1 cellular context compared by ENCODE assay signal in genomic region chr21:44802396-44803153, GRCh38.
TF ChIP-seq lines count a peak whose summit lies in the region.

No MANE protein-coding gene starts in this region.

TF ChIP-seq in HepG2, 621 proteins besides CTCF, POLR2A, EP300 and RAD21 (continued from another document and continues in another):
- TF ChIP-seq THRA (CRISPR knock-in tag; IDR thresholded peaks at IDR 0.05; ENCODE audit: borderline replicate concordance): no peak
- no peak for TF ChIP-seq IKZF5 (CRISPR knock-in tag; IDR thresholded peaks at IDR 0.05)
- TF ChIP-seq RXRB (CRISPR knock-in tag; IDR thresholded peaks at IDR 0.05; ENCODE audit: borderline replicate concordance): peak; percentile 30; the same call in 1 of the 2 replicates
- no peak for TF ChIP-seq SMAD9 (CRISPR knock-in tag; IDR thresholded peaks at IDR 0.05)
- no peak for TF ChIP-seq ZNF720 (CRISPR knock-in tag; IDR thresholded peaks at IDR 0.05)
- peak; percentile 76 for TF ChIP-seq TFDP2 (CRISPR knock-in tag; IDR thresholded peaks at IDR 0.05)
- TF ChIP-seq CBFB (CRISPR knock-in tag; IDR thresholded peaks at IDR 0.05): no peak
- TF ChIP-seq NR2F6 (IDR thresholded peaks at IDR 0.05): peak; percentile 31; the same call in 1 of the 2 replicates
- peak; percentile 49; the same call in 1 of the 2 replicates for TF ChIP-seq NR2F6 (CRISPR knock-in tag; IDR thresholded peaks at IDR 0.05)
- no peak for TF ChIP-seq YEATS4 (CRISPR knock-in tag; IDR thresholded peaks at IDR 0.05; ENCODE audit: borderline replicate concordance)
- no peak for TF ChIP-seq RAD51 (IDR thresholded peaks at IDR 0.05; ENCODE audit: borderline replicate concordance)
- peak; percentile 10; the same call in 1 of the 2 replicates for TF ChIP-seq ZNF558 (CRISPR knock-in tag; IDR thresholded peaks at IDR 0.05; ENCODE audit: borderline replicate concordance)
- no peak for TF ChIP-seq PAF1 (CRISPR knock-in tag; IDR thresholded peaks at IDR 0.05)
- no peak for TF ChIP-seq ZNF234 (CRISPR knock-in tag; conservative IDR thresholded peaks at IDR 0.05)
- no peak for TF ChIP-seq ARNT2 (CRISPR knock-in tag; IDR thresholded peaks at IDR 0.05; ENCODE audit: low read depth)
- no peak for TF ChIP-seq SNAPC5 (CRISPR knock-in tag; IDR thresholded peaks at IDR 0.05; ENCODE audit: borderline replicate concordance)
- TF ChIP-seq PHF5A (CRISPR knock-in tag; IDR thresholded peaks at IDR 0.05; ENCODE audit: low read depth, unreplicated experiment): no peak
- no peak for TF ChIP-seq ZBTB44 (CRISPR knock-in tag; IDR thresholded peaks at IDR 0.05)
- no peak for TF ChIP-seq ZNF724P (CRISPR knock-in tag; IDR thresholded peaks at IDR 0.05; ENCODE audit: borderline replicate concordance)
- TF ChIP-seq RFX1 (IDR thresholded peaks at IDR 0.05): no peak
- TF ChIP-seq YEATS2 (CRISPR knock-in tag; IDR thresholded peaks at IDR 0.05; ENCODE audit: borderline replicate concordance): 0 out of 2 replicates have a peak, but pooled peaks have one; percentile 35
- peak; percentile 40 for TF ChIP-seq MED1 (CRISPR knock-in tag; IDR thresholded peaks at IDR 0.05)
- TF ChIP-seq TOPORS (CRISPR knock-in tag; IDR thresholded peaks at IDR 0.05): no peak
- TF ChIP-seq U2AF1 (optimal IDR thresholded peaks at IDR 0.05; ENCODE audit: low read depth, low read length): no peak
- no peak for TF ChIP-seq ZNF501 (CRISPR knock-in tag; IDR thresholded peaks at IDR 0.05)
- no peak for TF ChIP-seq ZFP37 (CRISPR knock-in tag; IDR thresholded peaks at IDR 0.05; ENCODE audit: borderline replicate concordance)
- peak; percentile 72 for TF ChIP-seq HOXA3 (CRISPR knock-in tag; IDR thresholded peaks at IDR 0.05)
- 0 out of 2 replicates have a peak, but pooled peaks have one; percentile 46 for TF ChIP-seq ZMYM3 (CRISPR knock-in tag; IDR thresholded peaks at IDR 0.05)
- no peak for TF ChIP-seq ZNF557 (CRISPR knock-in tag; IDR thresholded peaks at IDR 0.05)
- no peak for TF ChIP-seq ZNF672 (CRISPR knock-in tag; IDR thresholded peaks at IDR 0.05)
- no peak for TF ChIP-seq ZSCAN12 (CRISPR knock-in tag; IDR thresholded peaks at IDR 0.05)
- no peak for TF ChIP-seq ZNF577 (CRISPR knock-in tag; IDR thresholded peaks at IDR 0.05; ENCODE audit: borderline replicate concordance, low read depth)
- TF ChIP-seq ZBTB40 (IDR thresholded peaks at IDR 0.05): no peak
- TF ChIP-seq ZBTB40 (CRISPR knock-in tag; IDR thresholded peaks at IDR 0.05): no peak
- TF ChIP-seq ZNF407 (CRISPR knock-in tag; IDR thresholded peaks at IDR 0.05; ENCODE audit: not compliant biosample characterization): no peak
- no peak for TF ChIP-seq CHCHD3 (CRISPR knock-in tag; IDR thresholded peaks at IDR 0.05)
- TF ChIP-seq ONECUT2 (CRISPR knock-in tag; IDR thresholded peaks at IDR 0.05): no peak
- TF ChIP-seq RXRA (CRISPR knock-in tag; IDR thresholded peaks at IDR 0.05): no peak
